In the genomic region with DNA sequence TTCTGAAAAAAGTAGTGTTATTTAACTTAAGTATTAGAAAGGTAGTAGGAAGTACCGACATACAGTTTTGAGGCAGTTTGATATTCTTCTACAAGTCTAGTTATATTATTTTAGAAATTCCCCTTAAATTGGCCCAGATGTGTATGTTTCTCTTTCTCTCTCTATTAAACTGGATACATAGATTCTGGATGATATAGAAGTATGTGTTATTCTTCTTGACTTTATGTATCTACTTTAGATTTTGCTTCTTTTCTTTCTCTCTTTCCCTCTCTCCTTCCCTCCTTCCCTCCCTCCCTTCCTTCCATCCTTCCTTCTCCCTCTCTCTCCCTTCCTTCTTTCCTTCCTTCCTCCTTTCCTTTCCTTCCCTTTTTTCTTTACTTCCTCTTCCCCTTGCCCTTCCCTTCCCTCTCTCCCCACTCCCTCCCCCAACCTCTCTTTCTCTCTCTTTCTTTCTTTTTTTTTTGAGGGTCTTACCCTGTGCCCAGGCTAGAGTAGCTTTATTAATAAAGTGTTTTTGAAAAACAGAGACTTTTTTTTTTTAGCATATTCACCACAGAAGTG, we compare ENCODE assay signal across 23 cellular contexts.
"Had no signal": no experiment of that assay in that cellular context is flagged by ENCODE, and none has a peak within 500 bp of the region (broad histone marks: within the 10 kb centered on the region; RNA-seq: fewer than 3 reads in every experiment).

No MANE protein-coding gene starts in this region.

- H3K9me3 ChIP-seq: adrenal gland had no signal

- H3K27ac ChIP-seq: adrenal gland, VCaP had no signal

- H3K36me3 ChIP-seq: adrenal gland had no signal

- H3K27me3 ChIP-seq: adrenal gland had no signal

- DNase-seq: activated CD4-positive, alpha-beta memory T cell treated with anti-CD3 and anti-CD28 coated beads for 36 hours; activated CD4-positive, alpha-beta T cell treated with anti-CD3 and anti-CD28 coated beads, Interleukin-2, amount 10 ng/mL, durations not matched to agents 7 days and 5 days; activated CD4-positive, CD25-positive, alpha-beta regulatory T cell; activated CD8-positive, alpha-beta memory T cell treated with anti-CD3 and anti-CD28 coated beads for 24 hours; activated gamma-delta T cell treated with Interleukin-2 at 50 U/mL for 16 hours; activated naive CD4-positive, alpha-beta T cell treated with anti-CD3 and anti-CD28 coated beads, Interleukin-2, amount 50 U/mL, for 16 hours; activated naive CD8-positive, alpha-beta T cell treated with anti-CD3 and anti-CD28 coated beads, Interleukin-2, amount 10 ng/mL, durations not matched to agents 7 days and 5 days; activated T-cell treated with anti-CD3 and anti-CD28 coated beads, Interleukin-2, amount 50 U/mL, for 48 hours; adrenal gland; anterior cingulate cortex; cerebellar nuclear complex; Karpas-422; MM.1S; NCI-H1105 treated with DMSO at 0.1 percent for 48 hours; NCI-H1436 treated with DMSO at 0.1 percent for 48 hours; NCI-H187; NCI-H2081; NCI-H510A treated with DMSO at 0.1 percent for 48 hours; NCI-H69; PC-3; SHP77 treated with DMSO at 0.1 percent for 48 hours; T1000 had no signal

- ATAC-seq: PC-3 had no signal

- H3K4me3 ChIP-seq: adrenal gland had no signal
